In genomic region chr7:129952653-129953560, GRCh38 we compare ENCODE assay signal across 8 cellular contexts.
A peak's percentile ranks its signal among the peaks of the same experiment; 100 is the strongest.
DNase-seq lines count a peak whose midpoint lies in the region; ATAC-seq lines count a peak whose summit lies in the region.

TSS of gene UBE2H (minus strand) at chr7:129952960. CDS start at chr7:129952555, 405 bp downstream.

- peak; percentile 67 for ATAC-seq in GM18907 (IDR thresholded peaks at IDR 0.05; ENCODE audit: unreplicated experiment)
- peak; percentile 63 for ATAC-seq in HG03159 (IDR thresholded peaks at IDR 0.05; ENCODE audit: unreplicated experiment)

- peak; percentile 93 for DNase-seq in ACHN
- DNase-seq in NCI-H345 treated with DMSO at 0.1 percent for 48 hours (lab: John Stamatoyannopoulos, UW; ENCODE audit: unreplicated experiment) = peak; percentile 87
- peak; percentile 90 for DNase-seq in activated CD4-positive, CD25-positive, alpha-beta regulatory T cell treated with anti-CD3 and anti-CD28 coated beads, Interleukin-2, amount 50 U/mL, for 16 hours (ENCODE audit: low read depth, low spot score)
- DNase-seq in central memory CD4-positive, alpha-beta T cell = peak; percentile 82
- DNase-seq in islet precursor cell = peak; percentile 96
- peak; percentile 94 for DNase-seq in stimulated activated CD4-positive, alpha-beta T cell treated with anti-CD3 and anti-CD28 coated beads, Interleukin-12 subunit alpha, Interleukin-12 subunit beta, amount 100 ng/mL, for 4 hours

- in situ Hi-C loops in ACHN (cut with HindIII; ENCODE audit: low pct_ligation_motif_present, low pct_unique_long_range_greater_than_20kb, low sequenced_read_pairs) = no loop called here

Comparison
In these comparisons a context has a peak if more than half of its experiments do, and no peak if none do; other contexts are left out.
1. Peak in every context shown above with its lines: DNase-seq and ATAC-seq.